ENCODE assay signal across 1 cellular context in the genomic region with DNA sequence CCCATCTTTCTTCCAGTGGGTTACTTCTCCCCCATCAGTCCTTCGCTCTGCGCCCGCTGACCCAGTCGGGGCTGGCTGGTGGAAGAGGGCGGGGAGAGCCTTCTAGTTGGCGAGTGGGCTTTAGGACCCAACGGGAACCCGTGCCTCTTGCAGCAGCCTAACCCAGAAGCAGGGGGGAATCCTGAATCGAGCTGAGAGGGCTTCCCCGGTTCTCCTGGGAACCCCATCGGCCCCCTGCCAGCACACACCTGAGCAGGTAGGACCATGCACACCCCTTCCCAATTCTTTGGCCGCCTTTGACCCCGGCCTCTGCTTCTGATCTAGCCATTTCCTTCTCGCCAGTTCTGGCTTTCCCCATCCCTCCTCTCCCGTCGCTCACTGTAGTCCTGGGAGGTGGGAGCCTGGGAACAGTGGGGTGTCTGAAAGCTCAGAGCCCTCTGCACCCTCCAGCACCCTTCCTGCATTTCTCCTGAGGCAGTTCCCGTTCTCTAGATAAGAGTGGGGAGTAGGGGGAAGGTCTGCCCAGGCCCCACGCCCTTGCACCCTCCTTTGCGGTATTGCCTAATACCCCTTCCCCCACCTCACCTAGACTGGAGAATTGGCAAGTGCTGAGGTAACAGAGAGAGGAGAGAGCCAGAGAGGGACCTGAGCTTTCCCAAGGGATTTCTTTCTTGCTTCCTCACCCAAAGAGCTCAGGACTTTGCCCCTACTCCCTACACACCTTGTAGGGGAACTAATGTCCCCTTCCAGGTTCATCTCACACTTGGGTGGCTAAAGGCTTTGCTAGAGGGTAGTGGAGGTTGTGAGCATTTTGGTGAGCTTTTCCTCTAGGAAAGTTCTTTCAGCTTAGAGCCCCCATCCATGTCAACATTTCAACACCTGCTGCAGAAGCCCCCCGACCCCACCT.
TF ChIP-seq lines count a peak whose summit lies in the region.

A gene (plus strand): TSS at position 150 of the 907 bp plus-strand sequence. CDS start 22,039 bp downstream, outside the sequence.

TF ChIP-seq in HEK293, 187 proteins besides CTCF, POLR2A, EP300 and RAD21 (continued from another document):
- TF ChIP-seq, protein P1, sequence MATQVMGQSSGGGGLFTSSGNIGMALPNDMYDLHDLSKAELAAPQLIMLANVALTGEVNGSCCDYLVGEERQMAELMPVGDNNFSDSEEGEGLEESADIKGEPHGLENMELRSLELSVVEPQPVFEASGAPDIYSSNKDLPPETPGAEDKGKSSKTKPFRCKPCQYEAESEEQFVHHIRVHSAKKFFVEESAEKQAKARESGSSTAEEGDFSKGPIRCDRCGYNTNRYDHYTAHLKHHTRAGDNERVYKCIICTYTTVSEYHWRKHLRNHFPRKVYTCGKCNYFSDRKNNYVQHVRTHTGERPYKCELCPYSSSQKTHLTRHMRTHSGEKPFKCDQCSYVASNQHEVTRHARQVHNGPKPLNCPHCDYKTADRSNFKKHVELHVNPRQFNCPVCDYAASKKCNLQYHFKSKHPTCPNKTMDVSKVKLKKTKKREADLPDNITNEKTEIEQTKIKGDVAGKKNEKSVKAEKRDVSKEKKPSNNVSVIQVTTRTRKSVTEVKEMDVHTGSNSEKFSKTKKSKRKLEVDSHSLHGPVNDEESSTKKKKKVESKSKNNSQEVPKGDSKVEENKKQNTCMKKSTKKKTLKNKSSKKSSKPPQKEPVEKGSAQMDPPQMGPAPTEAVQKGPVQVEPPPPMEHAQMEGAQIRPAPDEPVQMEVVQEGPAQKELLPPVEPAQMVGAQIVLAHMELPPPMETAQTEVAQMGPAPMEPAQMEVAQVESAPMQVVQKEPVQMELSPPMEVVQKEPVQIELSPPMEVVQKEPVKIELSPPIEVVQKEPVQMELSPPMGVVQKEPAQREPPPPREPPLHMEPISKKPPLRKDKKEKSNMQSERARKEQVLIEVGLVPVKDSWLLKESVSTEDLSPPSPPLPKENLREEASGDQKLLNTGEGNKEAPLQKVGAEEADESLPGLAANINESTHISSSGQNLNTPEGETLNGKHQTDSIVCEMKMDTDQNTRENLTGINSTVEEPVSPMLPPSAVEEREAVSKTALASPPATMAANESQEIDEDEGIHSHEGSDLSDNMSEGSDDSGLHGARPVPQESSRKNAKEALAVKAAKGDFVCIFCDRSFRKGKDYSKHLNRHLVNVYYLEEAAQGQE (tag by site-specific recombination; IDR thresholded peaks at IDR 0.05), result no peak
- TF ChIP-seq IKZF3 (tag by site-specific recombination; IDR thresholded peaks at IDR 0.05), result peak; percentile 70
- TF ChIP-seq KLF10 (tag by site-specific recombination; IDR thresholded peaks at IDR 0.05), result no peak
- TF ChIP-seq ZNF677 (tag by site-specific recombination; IDR thresholded peaks at IDR 0.05), result no peak
- TF ChIP-seq ZNF202 (tag by site-specific recombination; IDR thresholded peaks at IDR 0.05; ENCODE audit: borderline replicate concordance), result no peak
- TF ChIP-seq ZBTB17 (tag by site-specific recombination; IDR thresholded peaks at IDR 0.05), result peak; percentile 94
- TF ChIP-seq, protein P2, sequence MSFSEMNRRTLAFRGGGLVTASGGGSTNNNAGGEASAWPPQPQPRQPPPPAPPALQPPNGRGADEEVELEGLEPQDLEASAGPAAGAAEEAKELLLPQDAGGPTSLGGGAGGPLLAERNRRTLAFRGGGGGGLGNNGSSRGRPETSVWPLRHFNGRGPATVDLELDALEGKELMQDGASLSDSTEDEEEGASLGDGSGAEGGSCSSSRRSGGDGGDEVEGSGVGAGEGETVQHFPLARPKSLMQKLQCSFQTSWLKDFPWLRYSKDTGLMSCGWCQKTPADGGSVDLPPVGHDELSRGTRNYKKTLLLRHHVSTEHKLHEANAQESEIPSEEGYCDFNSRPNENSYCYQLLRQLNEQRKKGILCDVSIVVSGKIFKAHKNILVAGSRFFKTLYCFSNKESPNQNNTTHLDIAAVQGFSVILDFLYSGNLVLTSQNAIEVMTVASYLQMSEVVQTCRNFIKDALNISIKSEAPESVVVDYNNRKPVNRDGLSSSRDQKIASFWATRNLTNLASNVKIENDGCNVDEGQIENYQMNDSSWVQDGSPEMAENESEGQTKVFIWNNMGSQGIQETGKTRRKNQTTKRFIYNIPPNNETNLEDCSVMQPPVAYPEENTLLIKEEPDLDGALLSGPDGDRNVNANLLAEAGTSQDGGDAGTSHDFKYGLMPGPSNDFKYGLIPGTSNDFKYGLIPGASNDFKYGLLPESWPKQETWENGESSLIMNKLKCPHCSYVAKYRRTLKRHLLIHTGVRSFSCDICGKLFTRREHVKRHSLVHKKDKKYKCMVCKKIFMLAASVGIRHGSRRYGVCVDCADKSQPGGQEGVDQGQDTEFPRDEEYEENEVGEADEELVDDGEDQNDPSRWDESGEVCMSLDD (tag by site-specific recombination; IDR thresholded peaks at IDR 0.05), result no peak
- peak; percentile 81 for TF ChIP-seq GLIS2 (tag by site-specific recombination; IDR thresholded peaks at IDR 0.05)
- no peak for TF ChIP-seq HOXD13 (CRISPR knock-in tag; IDR thresholded peaks at IDR 0.05; ENCODE audit: borderline replicate concordance)
- TF ChIP-seq ZNF626 (tag by site-specific recombination; IDR thresholded peaks at IDR 0.05), result no peak
- TF ChIP-seq ZNF184 (tag by site-specific recombination; IDR thresholded peaks at IDR 0.05), result no peak
- peak; percentile 49; the same call in 1 of the 2 replicates for TF ChIP-seq ZIC2 (tag by site-specific recombination; IDR thresholded peaks at IDR 0.05)
- no peak for TF ChIP-seq ZNF266 (tag by site-specific recombination; IDR thresholded peaks at IDR 0.05; ENCODE audit: low read depth)
- TF ChIP-seq, protein P3, sequence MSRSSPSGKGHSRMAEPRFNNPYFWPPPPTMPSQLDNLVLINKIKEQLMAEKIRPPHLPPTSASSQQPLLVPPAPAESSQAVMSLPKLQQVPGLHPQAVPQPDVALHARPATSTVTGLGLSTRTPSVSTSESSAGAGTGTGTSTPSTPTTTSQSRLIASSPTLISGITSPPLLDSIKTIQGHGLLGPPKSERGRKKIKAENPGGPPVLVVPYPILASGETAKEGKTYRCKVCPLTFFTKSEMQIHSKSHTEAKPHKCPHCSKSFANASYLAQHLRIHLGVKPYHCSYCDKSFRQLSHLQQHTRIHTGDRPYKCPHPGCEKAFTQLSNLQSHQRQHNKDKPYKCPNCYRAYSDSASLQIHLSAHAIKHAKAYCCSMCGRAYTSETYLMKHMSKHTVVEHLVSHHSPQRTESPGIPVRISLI (tag by site-specific recombination; IDR thresholded peaks at IDR 0.05), result no peak
- TF ChIP-seq ZNF585B (tag by site-specific recombination; IDR thresholded peaks at IDR 0.05), result no peak
- TF ChIP-seq, protein P4, sequence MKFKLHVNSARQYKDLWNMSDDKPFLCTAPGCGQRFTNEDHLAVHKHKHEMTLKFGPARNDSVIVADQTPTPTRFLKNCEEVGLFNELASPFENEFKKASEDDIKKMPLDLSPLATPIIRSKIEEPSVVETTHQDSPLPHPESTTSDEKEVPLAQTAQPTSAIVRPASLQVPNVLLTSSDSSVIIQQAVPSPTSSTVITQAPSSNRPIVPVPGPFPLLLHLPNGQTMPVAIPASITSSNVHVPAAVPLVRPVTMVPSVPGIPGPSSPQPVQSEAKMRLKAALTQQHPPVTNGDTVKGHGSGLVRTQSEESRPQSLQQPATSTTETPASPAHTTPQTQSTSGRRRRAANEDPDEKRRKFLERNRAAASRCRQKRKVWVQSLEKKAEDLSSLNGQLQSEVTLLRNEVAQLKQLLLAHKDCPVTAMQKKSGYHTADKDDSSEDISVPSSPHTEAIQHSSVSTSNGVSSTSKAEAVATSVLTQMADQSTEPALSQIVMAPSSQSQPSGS (tag by site-specific recombination; IDR thresholded peaks at IDR 0.05; ENCODE audit: low read depth), result no peak
TF ChIP-seq in HEK293: peak in this region for 23.
